ENCODE assay signal across 9 cellular contexts in the genomic region with DNA sequence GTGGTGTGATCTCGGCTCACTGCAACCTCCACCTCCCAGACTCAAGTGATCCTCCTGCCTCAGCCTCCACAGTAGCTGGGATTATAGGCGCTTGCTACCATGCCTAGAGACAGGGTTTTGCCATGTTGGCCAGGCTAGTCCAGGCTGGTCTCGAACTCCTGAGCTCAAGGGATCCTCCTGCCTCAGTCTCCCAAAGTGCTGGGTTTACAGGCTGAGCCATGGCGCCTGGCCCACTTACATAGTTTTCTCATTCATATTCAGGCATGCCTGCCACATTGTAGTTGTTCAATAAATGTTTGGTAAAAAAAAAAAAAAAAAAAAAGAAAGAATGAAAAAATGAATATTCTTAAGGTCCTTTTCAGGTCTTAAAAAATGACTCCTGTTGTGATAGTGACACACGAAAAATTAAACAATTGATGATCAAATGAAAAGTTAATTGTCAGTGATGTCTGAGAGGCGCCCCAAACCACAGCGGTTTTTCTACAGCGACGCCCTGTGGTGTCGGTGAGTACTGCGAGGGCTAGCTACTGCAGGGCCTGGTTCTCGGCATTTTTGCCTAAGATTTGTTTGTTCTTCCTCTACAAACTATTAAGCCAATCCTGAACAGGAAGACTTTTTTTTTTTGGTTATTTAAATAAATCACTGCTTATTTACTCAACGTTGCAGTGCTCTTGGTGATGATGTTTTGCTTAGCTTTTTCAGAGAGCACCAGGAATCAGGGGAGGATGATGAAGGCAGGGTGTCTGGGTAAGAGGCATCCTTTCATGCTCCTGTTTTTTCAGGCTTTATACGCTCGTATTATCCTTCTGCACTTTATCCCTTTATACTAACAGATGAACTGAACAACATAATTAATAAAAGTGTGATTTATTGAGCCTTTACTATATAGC.
A peak's percentile ranks its signal among the peaks of the same experiment; 100 is the strongest.
DNase-seq lines count a peak whose midpoint lies in the region; ATAC-seq, FAIRE-seq and TF ChIP-seq lines count a peak whose summit lies in the region.
"Had no signal": no experiment of that assay in that cellular context is flagged by ENCODE, and none has a peak within 500 bp of the region (broad histone marks: within the 10 kb centered on the region; RNA-seq: fewer than 3 reads in every experiment).

No MANE protein-coding gene starts in this region.

- no peak overlapping the region for H3K27ac ChIP-seq in mammary epithelial cell (ENCODE audit: insufficient read depth, low read depth, low read length)
- H3K27ac ChIP-seq in HepG2 (ENCODE audit: extremely low read length, insufficient read depth, low read length) = no peak overlapping the region
- no peak overlapping the region for H3K27ac ChIP-seq in suprapubic skin

- TF ChIP-seq POLR2A in HepG2 (IDR thresholded peaks at IDR 0.05; ENCODE audit: insufficient read depth in 1 of 2, low read depth in 2 of 2, low read length in 2 of 2) = no peak
- TF ChIP-seq POLR2A in suprapubic skin (IDR thresholded peaks at IDR 0.05) = no peak

- H2AFZ ChIP-seq in mammary epithelial cell (ENCODE audit: low read depth, low read length) (no peak overlapping the region), HepG2 (ENCODE audit: low read length) (no peak overlapping the region)

- WGBS in mammary epithelial cell (ENCODE audit: low coverage, missing lambda C conversion rate) = 41% methylated on average over 13 of the region's 15 CpGs
- WGBS in HepG2 (ENCODE audit: low lambda C conversion rate) = 19% methylated on average over 15 of the region's 15 CpGs
- 46% methylated on average over 15 of the region's 15 CpGs for WGBS in suprapubic skin

- H3K9me3 Mint-ChIP-seq in natural killer cell = peaks cover 2 to 10% of the 10 kb centered on the region in 2 donors
- H3K9me3 Mint-ChIP-seq in natural killer cell treated with Interleukin-12 subunit alpha and Interleukin-12 subunit beta and Interleukin-15 and Interleukin-18, amount 100 ng/mL, for 72 hours = peaks cover 3% of the 10 kb centered on the region

- no peak for FAIRE-seq in HepG2 (lab: Jason Lieb, UNC)

- H3K9ac ChIP-seq in mammary epithelial cell (ENCODE audit: insufficient read depth, low read length) (no peak overlapping the region), HepG2 (ENCODE audit: insufficient read depth, low read depth, low read length) (no peak overlapping the region)

- no peaks in the 10 kb centered on the region for H3K9me3 ChIP-seq in mammary epithelial cell (replicated peaks; ENCODE audit: insufficient read depth, low read length)
- no peaks in the 10 kb centered on the region for H3K9me3 ChIP-seq in HepG2 (ENCODE audit: low read length)
- peaks cover 3% of the 10 kb centered on the region for H3K9me3 ChIP-seq in suprapubic skin
- H3K9me3 ChIP-seq: HAP-1 had no signal

- no peaks in the 10 kb centered on the region for H3K36me3 ChIP-seq in mammary epithelial cell (ENCODE audit: insufficient read depth, low read length)
- H3K36me3 ChIP-seq in HepG2 (replicated peaks in 1 of 2; ENCODE audit: control insufficient read depth in 1 of 2, insufficient read depth in 2 of 2, low read length in 2 of 2) = no peaks in the 10 kb centered on the region
- H3K36me3 ChIP-seq in suprapubic skin = no peaks in the 10 kb centered on the region
- H3K36me3 ChIP-seq: HAP-1 had no signal

- H3K79me2 ChIP-seq in mammary epithelial cell (ENCODE audit: insufficient read depth, low read length) = no peaks in the 10 kb centered on the region
- H3K79me2 ChIP-seq in HepG2 (ENCODE audit: insufficient read depth, low read length) = no peaks in the 10 kb centered on the region

- H3K27me3 ChIP-seq in mammary epithelial cell (ENCODE audit: insufficient read depth, low read length) (peaks cover 2% of the 10 kb centered on the region), HepG2 (ENCODE audit: control insufficient read depth in 1 of 2, insufficient read depth in 2 of 2, low read length in 2 of 2) (no peaks in the 10 kb centered on the region), suprapubic skin (no peaks in the 10 kb centered on the region)

- DNase-seq in natural killer cell (no peak), OCI-M1 (lab: John Stamatoyannopoulos, UW) (peak; percentile 31), mammary epithelial cell (peak; percentile 32), HepG2 (ENCODE audit: low spot score) (no peak), suprapubic skin (ENCODE audit: low spot score in 2 of 2) (no peak), GDM1 (lab: John Stamatoyannopoulos, UW) (no peak)
- DNase-seq in natural killer cell treated with Interleukin-12 subunit alpha and Interleukin-12 subunit beta and Interleukin-15 and Interleukin-18, amount 100 ng/mL, for 72 hours (ENCODE audit: low spot score) = no peak

- H3K27ac Mint-ChIP-seq in natural killer cell = no peak overlapping the region
- H3K27ac Mint-ChIP-seq in natural killer cell treated with Interleukin-12 subunit alpha and Interleukin-12 subunit beta and Interleukin-15 and Interleukin-18, amount 100 ng/mL, for 72 hours = no peak overlapping the region

- intact Hi-C loops in natural killer cell (cut with micrococcal nuclease) = no loop called here
- intact Hi-C loops in mammary epithelial cell (cut with micrococcal nuclease) = loop anchor here (5.0 to 10.0 kb wide), 2 partner anchors 175 to 202 kb away; no protein-coding TSS in a partner anchor
- intact Hi-C loops in HepG2 (cut with micrococcal nuclease; ENCODE audit: unreplicated experiment) = loop anchor here (10.0 kb wide), 1 partner anchor 1042 kb away; no protein-coding TSS in a partner anchor

- in situ Hi-C loops in mammary epithelial cell (cut with MboI; ENCODE audit: low sequenced_read_pairs in 2 of 2) = no loop called here
- in situ Hi-C loops in HepG2 (cut with HindIII; ENCODE audit: extremely low pct_ligation_motif_present, low pct_unique_long_range_greater_than_20kb) = loop anchor here (5.0 to 10.0 kb wide), 2 partner anchors 125 to 352 kb away; no protein-coding TSS in a partner anchor

- POLR2A ChIA-PET in HepG2 (lab: Yijun Ruan, JAX) = no interaction called here

- CTCF ChIA-PET in mammary epithelial cell (lab: Charles Lee; ENCODE audit: low non-redundant PET) (interaction anchor here (0.7 kb wide), 1 partner anchor 380 kb away, joined by 6 read pairs; no protein-coding TSS in a partner anchor), HepG2 (lab: Yijun Ruan, JAX; ENCODE audit: low intra/inter-chr PET ratio, low total read pairs) (interaction anchor here (0.6 to 0.7 kb wide), 2 partner anchors 109 to 124 kb away, joined by 3 read pairs; no protein-coding TSS in a partner anchor)

- peak; percentile 62 for TF ChIP-seq CTCF in natural killer cell (IDR thresholded peaks at IDR 0.05)
- peak; percentile 89 to 97 for TF ChIP-seq CTCF in mammary epithelial cell (conservative IDR thresholded peaks at IDR 0.05 in 1 of 2, IDR thresholded peaks at IDR 0.05 in 1 of 2; ENCODE audit: extremely low read depth in 1 of 2, insufficient read depth in 1 of 2, low read depth in 1 of 2, low read length in 2 of 2)
- peak; percentile 70 for TF ChIP-seq CTCF in HepG2 (CRISPR knock-in tag; IDR thresholded peaks at IDR 0.05)
- TF ChIP-seq CTCF in suprapubic skin (IDR thresholded peaks at IDR 0.05) = peak; percentile 71 to 90

- H3K27me3 Mint-ChIP-seq in natural killer cell (ENCODE audit: low read depth in 2 of 2) = peaks cover 0 to 4% of the 10 kb centered on the region in 2 donors
- peaks cover 4 to 13% of the 10 kb centered on the region in 2 donors for H3K27me3 Mint-ChIP-seq in natural killer cell treated with Interleukin-12 subunit alpha and Interleukin-12 subunit beta and Interleukin-15 and Interleukin-18, amount 100 ng/mL, for 72 hours

- TF ChIP-seq EP300 in HepG2 (IDR thresholded peaks at IDR 0.05; ENCODE audit: low read depth in 2 of 2, low read length in 2 of 2) = no peak
- TF ChIP-seq EP300 in HepG2 (CRISPR knock-in tag; IDR thresholded peaks at IDR 0.05; ENCODE audit: borderline replicate concordance) = no peak
- TF ChIP-seq EP300 in suprapubic skin (IDR thresholded peaks at IDR 0.05) = no peak

- dilution Hi-C loops in mammary epithelial cell (cut with HindIII; ENCODE audit: low sequenced_read_pairs) = no loop called here

- TF ChIP-seq RAD21 in HepG2 (CRISPR knock-in tag; IDR thresholded peaks at IDR 0.05) = no peak

- no peaks in the 10 kb centered on the region for H4K20me1 ChIP-seq in mammary epithelial cell (ENCODE audit: insufficient read depth, low read length)
- H4K20me1 ChIP-seq in HepG2 (ENCODE audit: insufficient read depth, low read length) = no peaks in the 10 kb centered on the region

- no peaks in the 10 kb centered on the region for H3K4me1 Mint-ChIP-seq in natural killer cell
- H3K4me1 Mint-ChIP-seq in natural killer cell treated with Interleukin-12 subunit alpha and Interleukin-12 subunit beta and Interleukin-15 and Interleukin-18, amount 100 ng/mL, for 72 hours (ENCODE audit: low read depth in 2 of 2) = no peaks in the 10 kb centered on the region

- ATAC-seq in natural killer cell (peak; percentile 50 to 64 (median 61)), HG02798 (IDR thresholded peaks at IDR 0.05; ENCODE audit: poor library complexity, unreplicated experiment) (peak; percentile 79), HepG2 (peak; percentile 84)
- ATAC-seq in natural killer cell treated with Interleukin-12 subunit alpha and Interleukin-12 subunit beta and Interleukin-15 and Interleukin-18, amount 100 ng/mL, for 72 hours = no peak

- H3K4me2 ChIP-seq in mammary epithelial cell (ENCODE audit: insufficient read depth, low read depth, low read length) = no peak overlapping the region
- no peak overlapping the region for H3K4me2 ChIP-seq in HepG2 (ENCODE audit: low read depth, low read length)

- BruUV-seq in mammary epithelial cell (replicated peaks; lab: Mats Ljungman, UMichigan) (no TSS peak), HepG2 (replicated peaks; lab: Mats Ljungman, UMichigan) (no TSS peak)

- H3K4me3 ChIP-seq in mammary epithelial cell (replicated peaks in 1 of 3; ENCODE audit: insufficient read depth in 1 of 3, low read depth in 2 of 3, low read length in 3 of 3) = no peak overlapping the region
- no peak overlapping the region for H3K4me3 ChIP-seq in HepG2 (replicated peaks in 1 of 3; ENCODE audit: insufficient read depth in 1 of 3, low read depth in 2 of 3, low read length in 3 of 3)
- no peak overlapping the region for H3K4me3 ChIP-seq in suprapubic skin
- H3K4me3 ChIP-seq: HAP-1 had no signal

- H3K4me1 ChIP-seq in mammary epithelial cell (ENCODE audit: insufficient read depth, low read length) (peaks cover 3% of the 10 kb centered on the region), HepG2 (ENCODE audit: insufficient read depth, low read length) (no peaks in the 10 kb centered on the region), suprapubic skin (no peaks in the 10 kb centered on the region)

- H3K36me3 Mint-ChIP-seq in natural killer cell = peaks cover 10% of the 10 kb centered on the region
- peaks cover 7% of the 10 kb centered on the region for H3K36me3 Mint-ChIP-seq in natural killer cell treated with Interleukin-12 subunit alpha and Interleukin-12 subunit beta and Interleukin-15 and Interleukin-18, amount 100 ng/mL, for 72 hours

- no peak overlapping the region for H3K4me3 Mint-ChIP-seq in natural killer cell
- H3K4me3 Mint-ChIP-seq in natural killer cell treated with Interleukin-12 subunit alpha and Interleukin-12 subunit beta and Interleukin-15 and Interleukin-18, amount 100 ng/mL, for 72 hours = no peak overlapping the region

TF ChIP-seq in HepG2, 621 proteins besides CTCF, POLR2A, EP300 and RAD21 (continues in another document):
- TF ChIP-seq ZNF678 (CRISPR knock-in tag; IDR thresholded peaks at IDR 0.05) (no peak), MEIS2 (CRISPR knock-in tag; IDR thresholded peaks at IDR 0.05) (no peak), DR1 (CRISPR knock-in tag; IDR thresholded peaks at IDR 0.05) (no peak), SMARCE1 (IDR thresholded peaks at IDR 0.05; ENCODE audit: borderline replicate concordance) (no peak)

Comparison
In these comparisons a context has a peak if more than half of its experiments do, and no peak if none do; other contexts are left out.
1. ATAC-seq: peak in natural killer cell (3 of 3), HG02798 (single experiment) and HepG2 (single experiment); none in natural killer cell treated with Interleukin-12 subunit alpha and Interleukin-12 subunit beta and Interleukin-15 and Interleukin-18, amount 100 ng/mL, for 72 hours (0 of 2).
2. DNase-seq: peak in OCI-M1 (single experiment) and mammary epithelial cell (single experiment); none in natural killer cell (single experiment), natural killer cell treated with Interleukin-12 subunit alpha and Interleukin-12 subunit beta and Interleukin-15 and Interleukin-18, amount 100 ng/mL, for 72 hours (single experiment), HepG2 (single experiment), suprapubic skin (0 of 2) and GDM1 (single experiment).
3. Peak in every context shown above with its lines, with median percentiles within 50 percentile points of each other: CTCF ChIP-seq.